ENCODE assay signal across 8 cellular contexts in the genomic region with DNA sequence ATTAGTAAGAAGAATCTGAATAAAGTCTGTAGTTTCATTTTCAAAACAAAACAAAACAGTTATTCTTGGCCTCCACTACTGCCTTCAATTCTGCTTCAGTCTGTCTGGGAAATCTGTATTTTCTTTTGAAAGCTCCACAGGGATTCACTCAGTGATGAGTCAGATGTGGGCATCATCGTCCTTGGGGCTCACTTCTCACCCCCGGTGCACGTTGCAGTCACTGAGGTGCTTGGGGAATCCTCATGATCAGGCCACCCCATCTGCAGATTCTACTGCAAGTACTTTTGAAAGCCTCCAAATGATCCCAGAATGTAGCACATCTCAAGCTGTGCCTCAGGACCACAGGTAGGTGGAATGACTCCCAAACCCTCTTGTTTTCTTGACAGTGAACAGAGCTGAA. TPM values are rescaled to one million over a fixed set of nuclear protein-coding genes. Genes with fewer than 3 reads are reported as not detected.
DNase-seq lines count a peak whose midpoint lies in the region; ATAC-seq and TF ChIP-seq lines count a peak whose summit lies in the region.

No MANE protein-coding gene starts in this region.

- no peak for TF ChIP-seq CTCF in astrocyte of the cerebellum (IDR thresholded peaks at IDR 0.05; ENCODE audit: low read depth, low read length, missing control alignments)

- H3K27ac ChIP-seq in muscle layer of colon (ENCODE audit: low read depth, low read length), result no peak overlapping the region

- peak overlapping the region; percentile 9 for H3K4me3 ChIP-seq in astrocyte of the cerebellum (ENCODE audit: low read depth, low read length)
- no peak overlapping the region for H3K4me3 ChIP-seq in muscle layer of colon (ENCODE audit: low read depth in 1 of 2, low read length in 2 of 2)

- peaks cover 69% of the 10 kb centered on the region for H3K4me1 ChIP-seq in muscle layer of colon (ENCODE audit: insufficient read depth, low read length)

- peak overlapping the region; percentile 23 for H3K9ac ChIP-seq in muscle layer of colon (ENCODE audit: low read length)

- H3K36me3 ChIP-seq in muscle layer of colon (ENCODE audit: insufficient read depth, low read length), result no peaks in the 10 kb centered on the region

- H3K9me3 ChIP-seq in muscle layer of colon (ENCODE audit: low read length), result no peaks in the 10 kb centered on the region

- DNase-seq in GM04503 (ENCODE audit: low read depth) (peak; percentile 57), astrocyte of the cerebellum (ENCODE audit: low read depth) (peak; percentile 69), NCI-H1417 treated with DMSO at 0.1 percent for 48 hours (lab: John Stamatoyannopoulos, UW) (no peak), NOMO-1 (lab: John Stamatoyannopoulos, UW; ENCODE audit: unreplicated experiment in 2 of 2) (no peak), MV-4-11 (lab: John Stamatoyannopoulos, UW) (no peak)

- ATAC-seq in HG03439 (IDR thresholded peaks at IDR 0.05; ENCODE audit: unreplicated experiment) (peak; percentile 33), esophagus mucosa (no peak)

- in situ Hi-C loops in astrocyte of the cerebellum (cut with HindIII; ENCODE audit: low sequenced_read_pairs), result no loop called here

- no peaks in the 10 kb centered on the region for H3K27me3 ChIP-seq in muscle layer of colon (ENCODE audit: control insufficient read depth in 1 of 2, insufficient read depth in 2 of 2, low read length in 2 of 2)

RNA-seq across cellular contexts. Expression of a gene that starts 34.3 kb away (rescaled TPM):
- total RNA-seq in esophagus mucosa, result 6.9 TPM

Comparison
In these comparisons a context has a peak if more than half of its experiments do, and no peak if none do; other contexts are left out.
1. DNase-seq: peak in GM04503 (single experiment) and astrocyte of the cerebellum (single experiment); none in NCI-H1417 treated with DMSO at 0.1 percent for 48 hours (single experiment), NOMO-1 (0 of 2) and MV-4-11 (single experiment).